Comparison of ENCODE assay signal across 1 cellular context in genomic region chr11:45844822-45845573, GRCh38.
TF ChIP-seq lines count a peak whose summit lies in the region.

No MANE protein-coding gene starts in this region.

TF ChIP-seq in K562, 482 proteins besides CTCF, POLR2A, EP300 and RAD21:
- TF ChIP-seq BCOR (IDR thresholded peaks at IDR 0.05) (peak; percentile 59; the same call in 1 of the 2 replicates), ZNF316 (IDR thresholded peaks at IDR 0.05) (peak; percentile 41), ZNF140 (CRISPR knock-in tag; IDR thresholded peaks at IDR 0.05) (no peak), RBM25 (IDR thresholded peaks at IDR 0.05; ENCODE audit: low read depth, low read length, severe bottlenecking) (peak; percentile 71), ZNF134 (CRISPR knock-in tag; conservative IDR thresholded peaks at IDR 0.05) (no peak)
